In the genomic region with DNA sequence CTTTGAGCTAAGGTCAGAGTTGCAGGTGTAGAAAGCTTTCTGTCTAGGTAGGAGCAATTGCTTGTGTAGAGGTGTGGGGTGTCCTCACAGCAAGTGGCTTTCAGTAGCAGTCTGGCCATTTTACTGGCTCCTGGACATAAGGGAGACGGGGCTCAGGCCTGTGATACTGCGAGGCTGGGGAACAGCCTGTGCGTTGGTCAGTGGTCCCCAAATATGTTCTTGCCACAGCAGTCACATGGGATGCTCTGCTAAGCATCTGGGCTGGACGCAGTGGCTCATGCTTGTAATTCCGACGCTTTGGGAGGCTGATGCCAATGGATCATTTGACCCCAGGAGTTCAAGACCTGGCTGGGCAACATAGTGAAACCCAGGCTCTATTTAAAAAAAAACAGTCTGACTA, we compare ENCODE assay signal across 10 cellular contexts. TPM values are rescaled to one million over a fixed set of nuclear protein-coding genes. Genes with fewer than 3 reads are reported as not detected.
DNase-seq lines count a peak whose midpoint lies in the region; ATAC-seq and TF ChIP-seq lines count a peak whose summit lies in the region.
"Had no signal": no experiment of that assay in that cellular context is flagged by ENCODE, and none has a peak within 500 bp of the region (broad histone marks: within the 10 kb centered on the region; RNA-seq: fewer than 3 reads in every experiment).

No MANE protein-coding gene starts in this region.

- H3K36me3 ChIP-seq in MM.1S (replicated peaks; ENCODE audit: insufficient read depth, low read length) = 0 out of 2 replicates have a peak, but pooled peaks cover 2% of the 10 kb centered on the region
- H3K36me3 ChIP-seq in neuronal stem cell (replicated peaks in 1 of 2; ENCODE audit: control insufficient read depth in 2 of 2, insufficient read depth in 2 of 2, low read length in 2 of 2) = peaks cover 30 to 60% of the 10 kb centered on the region in 2 donors
- peaks cover 10 to 44% (median 33%) of the 10 kb centered on the region in 3 donors for H3K36me3 ChIP-seq in tibial artery

- no peak overlapping the region for H3K27ac ChIP-seq in MM.1S (ENCODE audit: low read length)
- no peak overlapping the region for H3K27ac ChIP-seq in neuronal stem cell (replicated peaks; ENCODE audit: low read length)
- no peak overlapping the region for H3K27ac ChIP-seq in tibial artery
- H3K27ac ChIP-seq: right atrium auricular region had no signal

- H3K14ac ChIP-seq in neuronal stem cell (ENCODE audit: low read length) = no peak overlapping the region

- TF ChIP-seq CTCF in MM.1S (IDR thresholded peaks at IDR 0.05; ENCODE audit: low read length) (no peak), tibial artery (IDR thresholded peaks at IDR 0.05) (no peak)

- no peaks in the 10 kb centered on the region for H3K9me2 ChIP-seq in MM.1S (replicated peaks; ENCODE audit: insufficient read depth, low read length)

- no peak overlapping the region for H2BK120ac ChIP-seq in neuronal stem cell (ENCODE audit: low read depth, low read length)

- peaks cover 55% of the 10 kb centered on the region for H3K79me2 ChIP-seq in MM.1S (ENCODE audit: low read length)

- H2AK5ac ChIP-seq in neuronal stem cell (ENCODE audit: low read depth, low read length) = no peak overlapping the region

- H2BK5ac ChIP-seq in neuronal stem cell (ENCODE audit: low read length) = no peak overlapping the region

- no peak overlapping the region for H2BK12ac ChIP-seq in neuronal stem cell (ENCODE audit: low read length)

- H3K27me3 ChIP-seq in MM.1S (replicated peaks; ENCODE audit: insufficient read depth, low read length) (no peaks in the 10 kb centered on the region), neuronal stem cell (ENCODE audit: control insufficient read depth in 3 of 3, insufficient read depth in 3 of 3, low read depth in 1 of 3, low read length in 3 of 3) (no peaks in the 10 kb centered on the region), tibial artery (no peaks in the 10 kb centered on the region)
- H3K27me3 ChIP-seq: right atrium auricular region had no signal

- H4K91ac ChIP-seq in neuronal stem cell (ENCODE audit: low read depth, low read length, poor library complexity) = no peak overlapping the region

- no peaks in the 10 kb centered on the region for H3F3A ChIP-seq in MM.1S (ENCODE audit: insufficient read depth, low read length)

- DNase-seq in activated CD4-positive, alpha-beta T cell treated with anti-CD3 and anti-CD28 coated beads, Interleukin-2, amount 10 ng/mL, durations not matched to agents 24 days and 14 days = no peak
- no peak for DNase-seq in activated CD4-positive, alpha-beta T cell treated with anti-CD3 and anti-CD28 coated beads for 4 hours
- no peak for DNase-seq in MM.1S
- DNase-seq in activated naive CD8-positive, alpha-beta T cell treated with anti-CD3 and anti-CD28 coated beads, Interleukin-2, amount 50 U/mL, for 24 hours = no peak
- DNase-seq in neuronal stem cell (ENCODE audit: low spot score) = no peak
- DNase-seq in stimulated activated CD4-positive, alpha-beta T cell treated with anti-CD3 and anti-CD28 coated beads, Interleukin-4, amount 100 ng/mL, for 24 hours = no peak
- no peak for DNase-seq in tibial artery
- DNase-seq: NCI-H2227 treated with DMSO at 0.1 percent for 48 hours had no signal

- H3K9ac ChIP-seq in MM.1S (ENCODE audit: low read length) (no peak overlapping the region), neuronal stem cell (ENCODE audit: low read depth, low read length, poor library complexity) (peak overlapping the region; percentile 80)

- H3K4me1 ChIP-seq in MM.1S (ENCODE audit: low read length) (peaks cover 7% of the 10 kb centered on the region), neuronal stem cell (ENCODE audit: control insufficient read depth in 2 of 2, insufficient read depth in 1 of 2, low read depth in 1 of 2, low read length in 2 of 2) (peaks cover 15 to 16% of the 10 kb centered on the region in 2 donors), tibial artery (peaks cover 0 to 18% (median 9%) of the 10 kb centered on the region in 4 donors)

- ATAC-seq in activated naive CD8-positive, alpha-beta T cell treated with anti-CD3 and anti-CD28 coated beads, Interleukin-2, amount 50 U/mL, for 24 hours = no peak
- ATAC-seq in HG02763 (IDR thresholded peaks at IDR 0.05; ENCODE audit: unreplicated experiment) = no peak

- H3K79me1 ChIP-seq in neuronal stem cell (ENCODE audit: low read depth, low read length) = peaks cover 4% of the 10 kb centered on the region

- H3K9me3 ChIP-seq in MM.1S (replicated peaks; ENCODE audit: insufficient read depth, low read length) (no peaks in the 10 kb centered on the region), neuronal stem cell (replicated peaks in 1 of 2; ENCODE audit: control insufficient read depth in 2 of 2, insufficient read depth in 1 of 2, low read depth in 1 of 2, low read length in 2 of 2) (no peaks in the 10 kb centered on the region), tibial artery (no peaks in the 10 kb centered on the region)
- H3K9me3 ChIP-seq: right atrium auricular region had no signal

- H3K36me3 Mint-ChIP-seq in activated CD4-positive, alpha-beta T cell treated with anti-CD3 and anti-CD28 coated beads, Interleukin-2, amount 10 ng/mL, durations not matched to agents 24 days and 14 days (ENCODE audit: low read depth) = peaks cover 50% of the 10 kb centered on the region
- peaks cover 57% of the 10 kb centered on the region for H3K36me3 Mint-ChIP-seq in activated naive CD8-positive, alpha-beta T cell treated with anti-CD3 and anti-CD28 coated beads, Interleukin-2, amount 50 U/mL, for 24 hours (ENCODE audit: low read depth)

- H3K23ac ChIP-seq in neuronal stem cell (ENCODE audit: low read depth, low read length, poor library complexity) = no peak overlapping the region

- H3K27ac Mint-ChIP-seq in activated CD4-positive, alpha-beta T cell treated with anti-CD3 and anti-CD28 coated beads, Interleukin-2, amount 10 ng/mL, durations not matched to agents 24 days and 14 days = peak overlapping the region; percentile 76
- peak overlapping the region; percentile 93 for H3K27ac Mint-ChIP-seq in activated naive CD8-positive, alpha-beta T cell treated with anti-CD3 and anti-CD28 coated beads, Interleukin-2, amount 50 U/mL, for 24 hours

- no peak overlapping the region for H4K8ac ChIP-seq in neuronal stem cell (ENCODE audit: low read depth, low read length)

- H2BK15ac ChIP-seq in neuronal stem cell (ENCODE audit: low read length) = no peak overlapping the region

- H3K27me3 Mint-ChIP-seq in activated CD4-positive, alpha-beta T cell treated with anti-CD3 and anti-CD28 coated beads, Interleukin-2, amount 10 ng/mL, durations not matched to agents 24 days and 14 days = no peaks in the 10 kb centered on the region
- H3K27me3 Mint-ChIP-seq in activated naive CD8-positive, alpha-beta T cell treated with anti-CD3 and anti-CD28 coated beads, Interleukin-2, amount 50 U/mL, for 24 hours = no peaks in the 10 kb centered on the region

- intact Hi-C loops in activated CD4-positive, alpha-beta T cell treated with anti-CD3 and anti-CD28 coated beads, Interleukin-2, amount 10 ng/mL, durations not matched to agents 24 days and 14 days (cut with micrococcal nuclease) = loop anchor here (2.0 kb wide), 1 partner anchor 51 kb away; no protein-coding TSS in a partner anchor
- intact Hi-C loops in tibial artery (cut with DNase I; ENCODE audit: low total_unique reads) = no loop called here

- peaks cover 28% of the 10 kb centered on the region for H3K4me1 Mint-ChIP-seq in activated CD4-positive, alpha-beta T cell treated with anti-CD3 and anti-CD28 coated beads, Interleukin-2, amount 10 ng/mL, durations not matched to agents 24 days and 14 days
- peaks cover 38% of the 10 kb centered on the region for H3K4me1 Mint-ChIP-seq in activated naive CD8-positive, alpha-beta T cell treated with anti-CD3 and anti-CD28 coated beads, Interleukin-2, amount 50 U/mL, for 24 hours

- no peak overlapping the region for H3K18ac ChIP-seq in neuronal stem cell (ENCODE audit: low read length)

- H3K4me2 ChIP-seq in MM.1S (ENCODE audit: low read depth, low read length) (peak overlapping the region; percentile 77; the same call in 1 of the 2 replicates), neuronal stem cell (ENCODE audit: insufficient read depth, low read length, poor library complexity, severe bottlenecking) (no peak overlapping the region)

- no peak overlapping the region for H3K4me3 ChIP-seq in MM.1S (ENCODE audit: low read length)
- H3K4me3 ChIP-seq in neuronal stem cell (ENCODE audit: low read length in 2 of 2) = peak overlapping the region in 1 of 2 donors; percentile 99
- H3K4me3 ChIP-seq in tibial artery = no peak overlapping the region
- H3K4me3 ChIP-seq: right atrium auricular region had no signal

- no peaks in the 10 kb centered on the region for H4K20me1 ChIP-seq in MM.1S (ENCODE audit: insufficient read depth, low read length)

- WGBS in neuronal stem cell (ENCODE audit: extremely low coverage in 2 of 2, insufficient read length in 2 of 2, insufficient replicate concordance in 1 of 2), 2 donors = no CpG with 5 or more reads among the region's 6 CpGs

- H3K4me3 Mint-ChIP-seq in activated CD4-positive, alpha-beta T cell treated with anti-CD3 and anti-CD28 coated beads, Interleukin-2, amount 10 ng/mL, durations not matched to agents 24 days and 14 days = peak overlapping the region; percentile 100
- H3K4me3 Mint-ChIP-seq in activated naive CD8-positive, alpha-beta T cell treated with anti-CD3 and anti-CD28 coated beads, Interleukin-2, amount 50 U/mL, for 24 hours = peak overlapping the region; percentile 98

- H2AFZ ChIP-seq in MM.1S (ENCODE audit: low read length) (no peak overlapping the region), neuronal stem cell (ENCODE audit: low read length) (no peak overlapping the region)

- no peak overlapping the region for H3K4ac ChIP-seq in neuronal stem cell (ENCODE audit: low read length)

- no peaks in the 10 kb centered on the region for H3K9me3 Mint-ChIP-seq in activated CD4-positive, alpha-beta T cell treated with anti-CD3 and anti-CD28 coated beads, Interleukin-2, amount 10 ng/mL, durations not matched to agents 24 days and 14 days
- no peaks in the 10 kb centered on the region for H3K9me3 Mint-ChIP-seq in activated naive CD8-positive, alpha-beta T cell treated with anti-CD3 and anti-CD28 coated beads, Interleukin-2, amount 50 U/mL, for 24 hours

RNA-seq across cellular contexts. Expression of a gene that starts 1.9 kb away (rescaled TPM):
- total RNA-seq in activated CD4-positive, alpha-beta T cell treated with anti-CD3 and anti-CD28 coated beads, Interleukin-2, amount 10 ng/mL, durations not matched to agents 24 days and 14 days = 334 and 343 TPM in 2 replicates
- 43.8 TPM for polyA plus RNA-seq in neuronal stem cell (2013, experiment 1 of 2)
- polyA plus RNA-seq in neuronal stem cell (2013, experiment 2 of 2) = 41.6 TPM

RNA-seq across cellular contexts. Expression of a gene that starts 21.0 kb away (rescaled TPM):
- 0.57 and 0.72 TPM in 2 replicates for total RNA-seq in activated CD4-positive, alpha-beta T cell treated with anti-CD3 and anti-CD28 coated beads, Interleukin-2, amount 10 ng/mL, durations not matched to agents 24 days and 14 days
- 5.1 TPM for polyA plus RNA-seq in neuronal stem cell (2013, experiment 1 of 2)
- polyA plus RNA-seq in neuronal stem cell (2013, experiment 2 of 2) = 5.5 TPM
